In genomic region chr17:6023452-6023851, GRCh38 we compare ENCODE assay signal across 23 cellular contexts. TPM values are rescaled to one million over a fixed set of nuclear protein-coding genes. Genes with fewer than 3 reads are reported as not detected.
"Had no signal": no experiment of that assay in that cellular context is flagged by ENCODE, and none has a peak within 500 bp of the region (broad histone marks: within the 10 kb centered on the region; RNA-seq: fewer than 3 reads in every experiment).

No MANE protein-coding gene starts in this region.

- H3K36me3 ChIP-seq: right lobe of liver, suprapubic skin, thyroid gland had no signal

- H3K27me3 ChIP-seq: right lobe of liver, thyroid gland had no signal

- H3K4me1 ChIP-seq: parathyroid adenoma, right lobe of liver, suprapubic skin, thyroid gland had no signal

- DNase-seq: cortex of kidney; effector memory CD8-positive, alpha-beta T cell; hypothalamus; immature natural killer cell; mucosa of descending colon; naive thymus-derived CD4-positive, alpha-beta T cell; nephron progenitor cell; right lobe of liver; small intestine; stimulated activated CD4-positive, alpha-beta T cell treated with anti-CD3 and anti-CD28 coated beads, Interleukin-15, amount 100 ng/mL, for 24 hours; stimulated activated CD4-positive, alpha-beta T cell treated with anti-CD3 and anti-CD28 coated beads, Interleukin-4, amount 100 ng/mL, for 1 hour; stimulated activated CD8-positive, alpha-beta memory T cell treated with anti-CD3 and anti-CD28 coated beads, Interleukin-4, amount 100 ng/mL, for 48 hours; stimulated activated naive CD4-positive, alpha-beta T cell; stimulated activated naive CD8-positive, alpha-beta T cell treated with anti-CD3 and anti-CD28 coated beads, Interleukin-15, amount 100 ng/mL, for 72 hours; thyroid gland had no signal

- H3K4me3 Mint-ChIP-seq: effector memory CD8-positive, alpha-beta T cell; immature natural killer cell; memory B cell; mesothelial cell of epicardium; naive thymus-derived CD4-positive, alpha-beta T cell; nephron progenitor cell; stimulated activated naive CD8-positive, alpha-beta T cell treated with anti-CD3 and anti-CD28 coated beads, Interleukin-15, amount 100 ng/mL, for 72 hours; type B pancreatic cell had no signal

- H3K4me3 ChIP-seq: lung, mucosa of descending colon, right lobe of liver, suprapubic skin, thyroid gland had no signal

- H3K9me3 ChIP-seq: mucosa of descending colon, right lobe of liver, suprapubic skin, thyroid gland had no signal

- H3K36me3 Mint-ChIP-seq: immature natural killer cell; memory B cell; mesothelial cell of epicardium; naive thymus-derived CD4-positive, alpha-beta T cell; type B pancreatic cell had no signal

- H3K9ac ChIP-seq: parathyroid adenoma had no signal

- ATAC-seq: effector memory CD8-positive, alpha-beta T cell; mucosa of descending colon; naive thymus-derived CD4-positive, alpha-beta T cell; right lobe of liver; stimulated activated naive CD8-positive, alpha-beta T cell treated with anti-CD3 and anti-CD28 coated beads, Interleukin-15, amount 100 ng/mL, for 72 hours had no signal

- H2AFZ ChIP-seq: parathyroid adenoma had no signal

- H3K4me1 Mint-ChIP-seq: immature natural killer cell; memory B cell; mesothelial cell of epicardium; naive thymus-derived CD4-positive, alpha-beta T cell had no signal

- H3K27ac Mint-ChIP-seq: effector memory CD8-positive, alpha-beta T cell; immature natural killer cell; memory B cell; mesothelial cell of epicardium; naive thymus-derived CD4-positive, alpha-beta T cell; nephron progenitor cell; progenitor cell of endocrine pancreas; type B pancreatic cell had no signal

- H3K9me3 Mint-ChIP-seq: effector memory CD8-positive, alpha-beta T cell; immature natural killer cell; memory B cell; mesothelial cell of epicardium; nephron progenitor cell; stimulated activated naive CD8-positive, alpha-beta T cell treated with anti-CD3 and anti-CD28 coated beads, Interleukin-15, amount 100 ng/mL, for 72 hours; type B pancreatic cell had no signal

- H3K79me2 ChIP-seq: parathyroid adenoma had no signal

- H3K27ac ChIP-seq: parathyroid adenoma, right lobe of liver, suprapubic skin, thyroid gland had no signal

RNA-seq across cellular contexts. Expression of gene WSCD1, which starts 46.7 kb away (rescaled TPM):
- polyA plus RNA-seq: keratinocyte; naive thymus-derived CD4-positive, alpha-beta T cell had no signal
